Comparison of ENCODE assay signal across 2 cellular contexts in the genomic region with DNA sequence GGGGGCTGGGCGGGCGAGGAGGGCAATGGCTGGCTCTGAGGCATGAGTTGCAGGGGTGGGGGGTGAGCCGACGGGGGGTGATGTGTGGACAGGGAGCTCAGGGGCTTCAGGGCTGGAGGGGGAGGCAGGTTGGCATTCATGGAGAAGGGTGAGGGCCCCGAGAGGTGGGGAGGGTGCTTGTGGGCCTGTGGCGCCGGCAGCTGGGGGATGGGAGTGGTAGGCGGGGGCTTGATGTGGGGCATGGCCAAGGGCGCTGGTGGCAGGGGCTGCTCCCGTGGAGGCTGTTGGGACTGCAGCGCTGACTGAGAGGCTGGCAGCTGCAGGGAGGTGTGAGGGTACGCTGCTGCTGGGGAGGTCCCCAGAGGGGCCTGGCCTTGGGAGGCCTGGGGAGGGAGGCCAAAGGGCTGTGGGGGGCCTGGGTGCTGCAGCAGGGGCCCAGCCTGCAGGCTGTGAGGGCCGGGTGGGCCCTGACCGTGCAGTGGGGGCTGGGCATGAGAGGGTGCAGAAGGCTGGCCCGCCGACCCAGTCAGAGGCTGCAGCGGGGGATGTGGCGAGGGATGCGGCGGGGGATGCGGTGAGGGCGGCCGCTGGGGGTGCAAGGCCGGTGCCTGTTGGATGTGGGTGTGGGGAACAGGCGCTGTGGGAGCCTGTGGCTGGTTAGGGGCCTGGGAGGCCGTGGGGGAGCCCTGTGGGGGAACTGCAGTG.
TF ChIP-seq lines count a peak whose summit lies in the region.

No MANE protein-coding gene starts in this region.

TF ChIP-seq in HEK293, 187 proteins besides CTCF, POLR2A, EP300 and RAD21:
- TF ChIP-seq GLIS1 (tag by site-specific recombination; IDR thresholded peaks at IDR 0.05) (peak; percentile 91), GLIS2 (tag by site-specific recombination; IDR thresholded peaks at IDR 0.05) (peak; percentile 58)
- TF ChIP-seq, protein P1, sequence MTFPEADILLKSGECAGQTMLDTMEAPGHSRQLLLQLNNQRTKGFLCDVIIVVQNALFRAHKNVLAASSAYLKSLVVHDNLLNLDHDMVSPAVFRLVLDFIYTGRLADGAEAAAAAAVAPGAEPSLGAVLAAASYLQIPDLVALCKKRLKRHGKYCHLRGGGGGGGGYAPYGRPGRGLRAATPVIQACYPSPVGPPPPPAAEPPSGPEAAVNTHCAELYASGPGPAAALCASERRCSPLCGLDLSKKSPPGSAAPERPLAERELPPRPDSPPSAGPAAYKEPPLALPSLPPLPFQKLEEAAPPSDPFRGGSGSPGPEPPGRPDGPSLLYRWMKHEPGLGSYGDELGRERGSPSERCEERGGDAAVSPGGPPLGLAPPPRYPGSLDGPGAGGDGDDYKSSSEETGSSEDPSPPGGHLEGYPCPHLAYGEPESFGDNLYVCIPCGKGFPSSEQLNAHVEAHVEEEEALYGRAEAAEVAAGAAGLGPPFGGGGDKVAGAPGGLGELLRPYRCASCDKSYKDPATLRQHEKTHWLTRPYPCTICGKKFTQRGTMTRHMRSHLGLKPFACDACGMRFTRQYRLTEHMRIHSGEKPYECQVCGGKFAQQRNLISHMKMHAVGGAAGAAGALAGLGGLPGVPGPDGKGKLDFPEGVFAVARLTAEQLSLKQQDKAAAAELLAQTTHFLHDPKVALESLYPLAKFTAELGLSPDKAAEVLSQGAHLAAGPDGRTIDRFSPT (tag by site-specific recombination; IDR thresholded peaks at IDR 0.05) = no peak

TF ChIP-seq in HepG2, 621 proteins besides CTCF, POLR2A, EP300 and RAD21:
- TF ChIP-seq ZNF431 (CRISPR knock-in tag; IDR thresholded peaks at IDR 0.05; ENCODE audit: borderline replicate concordance, low read depth) (no peak), AGO2 (optimal IDR thresholded peaks at IDR 0.05; ENCODE audit: low read depth, low read length) (peak; percentile 37)
